ENCODE assay signal across 1 cellular context in genomic region chr1:157089789-157090188, GRCh38.
TF ChIP-seq lines count a peak whose summit lies in the region.

No MANE protein-coding gene starts in this region.

TF ChIP-seq in IMR-90, 13 proteins besides CTCF, POLR2A, EP300 and RAD21 (continued from another document):
- no peak for TF ChIP-seq MXI1 (IDR thresholded peaks at IDR 0.05; ENCODE audit: borderline replicate concordance, low read depth, low read length)
- no peak for TF ChIP-seq FOS (IDR thresholded peaks at IDR 0.05; ENCODE audit: low read depth, low read length)
- TF ChIP-seq NFE2L2 (IDR thresholded peaks at IDR 0.05; ENCODE audit: low read depth, low read length) = no peak
- TF ChIP-seq CHD1 (IDR thresholded peaks at IDR 0.05; ENCODE audit: low read depth, low read length) = no peak
- no peak for TF ChIP-seq BHLHE40 (IDR thresholded peaks at IDR 0.05; ENCODE audit: low read depth, low read length)
- no peak for TF ChIP-seq RFX5 (IDR thresholded peaks at IDR 0.05; ENCODE audit: low read depth, low read length)
